In the genomic region with DNA sequence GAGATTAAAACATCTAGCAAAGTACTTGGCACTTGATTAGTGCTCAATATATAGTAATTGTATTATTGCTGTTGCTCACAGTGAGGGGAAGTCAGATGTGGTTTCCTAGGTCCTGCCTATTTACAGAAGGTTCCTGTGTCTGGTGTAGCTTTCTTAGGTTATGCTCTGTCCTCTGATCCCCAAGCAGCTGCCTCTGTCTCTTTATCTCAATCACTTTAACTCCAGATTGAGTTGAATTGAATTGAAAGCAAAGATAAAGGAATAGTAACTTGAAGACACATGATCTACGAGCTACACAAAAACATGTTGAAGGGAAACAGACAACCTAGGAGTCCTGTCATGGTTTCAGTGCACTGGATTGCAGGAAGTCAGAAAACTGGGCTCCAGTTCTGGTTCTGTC, we compare ENCODE assay signal across 27 cellular contexts.
A peak's percentile ranks its signal among the peaks of the same experiment; 100 is the strongest.
DNase-seq lines count a peak whose midpoint lies in the region; ATAC-seq and TF ChIP-seq lines count a peak whose summit lies in the region.
"Had no signal": no experiment of that assay in that cellular context is flagged by ENCODE, and none has a peak within 500 bp of the region (broad histone marks: within the 10 kb centered on the region; RNA-seq: fewer than 3 reads in every experiment).

No MANE protein-coding gene starts in this region.

- in situ Hi-C loops in ACHN (cut with HindIII; ENCODE audit: low pct_ligation_motif_present, low pct_unique_long_range_greater_than_20kb, low sequenced_read_pairs), result no loop called here

- peak overlapping the region; percentile 30; the same call in 1 of the 2 replicates for H3K4me3 Mint-ChIP-seq in HFFc6
- H3K4me3 Mint-ChIP-seq: activated CD8-positive, alpha-beta T cell treated with anti-CD3 and anti-CD28 coated beads for 36 hours; activated naive CD8-positive, alpha-beta T cell treated with anti-CD3 and anti-CD28 coated beads for 36 hours; CD4-positive, CD25-positive, alpha-beta regulatory T cell; natural killer cell treated with Interleukin-12 subunit alpha and Interleukin-12 subunit beta and Interleukin-15 and Interleukin-18, amount 100 ng/mL, for 72 hours had no signal

- H3K9me3 ChIP-seq in BLaER1 treated with 17β-estradiol and CSF1 and Interleukin-3, amounts not matched to agents 10 nM and 100 nM (replicated peaks in 1 of 11), result peaks cover 0 to 5% (median 0%) of the 10 kb centered on the region in 11 experiments; a peak in 2 of 22 replicates
- H3K9me3 ChIP-seq in mesodermal cell (ENCODE audit: control insufficient read depth, low read length), result no peaks in the 10 kb centered on the region
- H3K9me3 ChIP-seq: Peyer's patch, transverse colon had no signal

- H3K27ac ChIP-seq in BLaER1 treated with 17β-estradiol and CSF1 and Interleukin-3, amounts not matched to agents 10 nM and 100 nM, result 0 out of 22 replicates have a peak overlapping the region, but pooled peaks of 1 of the 11 experiments have one; percentile 0
- peak overlapping the region; percentile 0 for H3K27ac ChIP-seq in mesodermal cell (ENCODE audit: low read depth, low read length, severe bottlenecking)
- H3K27ac ChIP-seq: KMS-11, Peyer's patch, transverse colon had no signal

- H3K9me3 Mint-ChIP-seq in HFFc6, result no peaks in the 10 kb centered on the region
- H3K9me3 Mint-ChIP-seq: activated CD8-positive, alpha-beta T cell treated with anti-CD3 and anti-CD28 coated beads for 36 hours; activated naive CD8-positive, alpha-beta T cell treated with anti-CD3 and anti-CD28 coated beads for 36 hours; CD4-positive, CD25-positive, alpha-beta regulatory T cell; natural killer cell treated with Interleukin-12 subunit alpha and Interleukin-12 subunit beta and Interleukin-15 and Interleukin-18, amount 100 ng/mL, for 72 hours had no signal

- H4K20me1 ChIP-seq in BLaER1 treated with 17β-estradiol and CSF1 and Interleukin-3, amounts not matched to agents 10 nM and 100 nM, result no peaks in the 10 kb centered on the region

- peak overlapping the region in 9 of 11 experiments; percentile 6 to 52 (median 27); a peak in 15 of 22 replicates for H3K4me2 ChIP-seq in BLaER1 treated with 17β-estradiol and CSF1 and Interleukin-3, amounts not matched to agents 10 nM and 100 nM
- H3K4me2 ChIP-seq: KMS-11 had no signal

- H3K27ac Mint-ChIP-seq in HFFc6, result peak overlapping the region; percentile 76
- H3K27ac Mint-ChIP-seq: activated CD8-positive, alpha-beta T cell treated with anti-CD3 and anti-CD28 coated beads for 36 hours; activated naive CD8-positive, alpha-beta T cell treated with anti-CD3 and anti-CD28 coated beads for 36 hours; CD4-positive, CD25-positive, alpha-beta regulatory T cell; natural killer cell treated with Interleukin-12 subunit alpha and Interleukin-12 subunit beta and Interleukin-15 and Interleukin-18, amount 100 ng/mL, for 72 hours; progenitor cell of endocrine pancreas had no signal

- no peaks in the 10 kb centered on the region for H3K36me3 ChIP-seq in BLaER1 treated with 17β-estradiol and CSF1 and Interleukin-3, amounts not matched to agents 10 nM and 100 nM
- H3K36me3 ChIP-seq in mesodermal cell (ENCODE audit: control insufficient read depth, insufficient read depth, low read length), result no peaks in the 10 kb centered on the region
- H3K36me3 ChIP-seq: Peyer's patch, transverse colon had no signal

- peaks cover 20 to 44% (median 25%) of the 10 kb centered on the region in 10 experiments for H3K4me1 ChIP-seq in BLaER1 treated with 17β-estradiol and CSF1 and Interleukin-3, amounts not matched to agents 10 nM and 100 nM
- peaks cover 3% of the 10 kb centered on the region for H3K4me1 ChIP-seq in mesodermal cell (ENCODE audit: control insufficient read depth, insufficient read depth, low read length, poor library complexity, severe bottlenecking)
- H3K4me1 ChIP-seq: Peyer's patch had no signal

- no peak overlapping the region for H3K4me3 ChIP-seq in BLaER1 treated with 17β-estradiol and CSF1 and Interleukin-3, amounts not matched to agents 10 nM and 100 nM
- H3K4me3 ChIP-seq in mesodermal cell (ENCODE audit: extremely low read depth, insufficient read depth, low read length, poor library complexity, severe bottlenecking), result no peak overlapping the region
- H3K4me3 ChIP-seq: Peyer's patch, transverse colon had no signal

- DNase-seq in HFFc6, result no peak
- DNase-seq in SK-N-DZ (ENCODE audit: low spot score), result peak; percentile 83
- no peak for DNase-seq in activated T-cell treated with anti-CD3 and anti-CD28 coated beads, Interleukin-2, amount 50 U/mL, for 48 hours
- no peak for DNase-seq in ACHN
- DNase-seq in NCI-H1092 (lab: John Stamatoyannopoulos, UW), result no peak
- DNase-seq: activated CD4-positive, alpha-beta T cell treated with anti-CD3 and anti-CD28 coated beads for 1 hour; activated CD8-positive, alpha-beta T cell treated with anti-CD3 and anti-CD28 coated beads for 36 hours; activated effector memory CD4-positive, alpha-beta T cell treated with Interleukin-2 at 50 U/mL for 16 hours; activated naive CD8-positive, alpha-beta T cell treated with anti-CD3 and anti-CD28 coated beads for 36 hours; CD4-positive, CD25-positive, alpha-beta regulatory T cell; DMS 273 treated with DMSO at 0.1 percent for 48 hours; erythroblast; foreskin melanocyte; GOT3; NCI-H1105; NCI-H2029 treated with DMSO at 0.1 percent for 48 hours; NCI-H345; Peyer's patch; stimulated activated CD8-positive, alpha-beta memory T cell treated with anti-CD3 and anti-CD28 coated beads, Interleukin-4, amount 100 ng/mL, for 48 hours; T-helper 1 cell; transverse colon had no signal

- 38 to 100% methylated on average over 1 of the region's 1 CpG for WGBS in mesodermal cell (ENCODE audit: insufficient coverage in 2 of 2), 2 experiments

- no peaks in the 10 kb centered on the region for H3K36me3 Mint-ChIP-seq in HFFc6 (ENCODE audit: low read depth)
- H3K36me3 Mint-ChIP-seq: activated naive CD8-positive, alpha-beta T cell treated with anti-CD3 and anti-CD28 coated beads for 36 hours; CD4-positive, CD25-positive, alpha-beta regulatory T cell; natural killer cell treated with Interleukin-12 subunit alpha and Interleukin-12 subunit beta and Interleukin-15 and Interleukin-18, amount 100 ng/mL, for 72 hours had no signal

- no peak overlapping the region for H3K9ac ChIP-seq in BLaER1 treated with 17β-estradiol and CSF1 and Interleukin-3, amounts not matched to agents 10 nM and 100 nM
- H3K9ac ChIP-seq: KMS-11 had no signal

- no peaks in the 10 kb centered on the region for H3K27me3 Mint-ChIP-seq in HFFc6 (ENCODE audit: insufficient read depth)
- H3K27me3 Mint-ChIP-seq: activated CD8-positive, alpha-beta T cell treated with anti-CD3 and anti-CD28 coated beads for 36 hours; CD4-positive, CD25-positive, alpha-beta regulatory T cell; natural killer cell treated with Interleukin-12 subunit alpha and Interleukin-12 subunit beta and Interleukin-15 and Interleukin-18, amount 100 ng/mL, for 72 hours; progenitor cell of endocrine pancreas had no signal

- ATAC-seq in HG02798 (IDR thresholded peaks at IDR 0.05; ENCODE audit: poor library complexity, unreplicated experiment), result no peak
- ATAC-seq: activated CD8-positive, alpha-beta T cell treated with anti-CD3 and anti-CD28 coated beads for 36 hours; natural killer cell treated with Interleukin-12 subunit alpha and Interleukin-12 subunit beta and Interleukin-15 and Interleukin-18, amount 100 ng/mL, for 72 hours had no signal

- H3K4me1 Mint-ChIP-seq in HFFc6 (ENCODE audit: low read depth), result peaks cover 72% of the 10 kb centered on the region
- H3K4me1 Mint-ChIP-seq: activated naive CD8-positive, alpha-beta T cell treated with anti-CD3 and anti-CD28 coated beads for 36 hours; CD4-positive, CD25-positive, alpha-beta regulatory T cell had no signal

- H3K27me3 ChIP-seq in BLaER1 treated with 17β-estradiol and CSF1 and Interleukin-3, amounts not matched to agents 10 nM and 100 nM, result no peaks in the 10 kb centered on the region
- H3K27me3 ChIP-seq: Peyer's patch, transverse colon had no signal

- no peak for TF ChIP-seq CTCF in HFFc6 (IDR thresholded peaks at IDR 0.05)
